In genomic region chr3:52246728-52247454, GRCh38 we compare ENCODE assay signal across 8 cellular contexts. TPM values are rescaled to one million over a fixed set of nuclear protein-coding genes. Genes with fewer than 3 reads are reported as not detected.
A peak's percentile ranks its signal among the peaks of the same experiment; 100 is the strongest.
DNase-seq lines count a peak whose midpoint lies in the region; TF ChIP-seq lines count a peak whose summit lies in the region.

No MANE protein-coding gene starts in this region.

- H3K27me3 ChIP-seq in liver (ENCODE audit: control insufficient read depth in 4 of 4, insufficient read depth in 4 of 4, low read length in 3 of 4) (no peaks in the 10 kb centered on the region), thyroid gland (no peaks in the 10 kb centered on the region), brain microvascular endothelial cell (replicated peaks) (no peaks in the 10 kb centered on the region)

- WGBS in liver = 61% methylated on average over 14 of the region's 14 CpGs
- whole genome bisulfite sequencing in thyroid gland, 2 donors = 85 to 88% methylated on average over 5 to 11 of the region's 14 CpGs

- H3K9me3 ChIP-seq in liver (ENCODE audit: control insufficient read depth in 4 of 4, low read length in 3 of 4) = no peaks in the 10 kb centered on the region
- H3K9me3 ChIP-seq in thyroid gland = no peaks in the 10 kb centered on the region

- peaks cover 0 to 13% (median 4%) of the 10 kb centered on the region in 4 donors for H3K36me3 ChIP-seq in liver (ENCODE audit: control insufficient read depth in 4 of 4, insufficient read depth in 3 of 4, low read depth in 1 of 4, low read length in 3 of 4)
- peaks cover 4 to 7% of the 10 kb centered on the region in 2 donors for H3K36me3 ChIP-seq in thyroid gland
- H3K36me3 ChIP-seq in brain microvascular endothelial cell (replicated peaks) = peaks cover 22% of the 10 kb centered on the region

- H3K27ac ChIP-seq in liver (ENCODE audit: low read depth in 1 of 2, low read length in 2 of 2) (peak overlapping the region; percentile 61 to 76), thyroid gland (peak overlapping the region; percentile 59 to 79 (median 68)), brain microvascular endothelial cell (no peak overlapping the region)

- in situ Hi-C loops in brain microvascular endothelial cell (cut with HindIII; ENCODE audit: low pct_ligation_motif_present, low sequenced_read_pairs) = no loop called here

- no peak overlapping the region for H3K9ac ChIP-seq in liver (ENCODE audit: low read depth in 1 of 2, low read length in 2 of 2)

- H3K4me1 ChIP-seq in liver (ENCODE audit: control insufficient read depth in 4 of 4, insufficient read depth in 4 of 4, low read length in 3 of 4) (peaks cover 3 to 23% (median 14%) of the 10 kb centered on the region in 4 donors), thyroid gland (peaks cover 5 to 36% of the 10 kb centered on the region in 2 donors)

- H3K4me3 ChIP-seq in liver (ENCODE audit: low read depth in 1 of 3, low read length in 3 of 3) (no peak overlapping the region), thyroid gland (replicated peaks in 1 of 3) (no peak overlapping the region), brain microvascular endothelial cell (ENCODE audit: low read depth, low read length) (no peak overlapping the region)

- TF ChIP-seq CTCF in liver (IDR thresholded peaks at IDR 0.05; ENCODE audit: low read depth, low read length, missing input control) = no peak
- TF ChIP-seq CTCF in thyroid gland (IDR thresholded peaks at IDR 0.05) = no peak
- no peak for TF ChIP-seq CTCF in brain microvascular endothelial cell (IDR thresholded peaks at IDR 0.05; ENCODE audit: low read depth, low read length, missing control alignments)

- TF ChIP-seq POLR2A in thyroid gland (IDR thresholded peaks at IDR 0.05) = no peak

- DNase-seq in DMS53 (lab: John Stamatoyannopoulos, UW) (peak; percentile 56), DMS53 treated with DMSO at 0.1 percent for 48 hours (lab: John Stamatoyannopoulos, UW; ENCODE audit: unreplicated experiment) (no peak), thyroid gland (no peak), DMS79 (lab: John Stamatoyannopoulos, UW) (no peak), NCI-H2227 treated with DMSO at 0.1 percent for 48 hours (lab: John Stamatoyannopoulos, UW) (no peak), brain microvascular endothelial cell (no peak)
- peak; percentile 13 for DNase-seq in activated effector memory CD4-positive, alpha-beta T cell treated with Interleukin-2 at 50 U/mL for 16 hours

- intact Hi-C loops in thyroid gland (cut with DNase I) = no loop called here

- TF ChIP-seq RAD21 in liver (IDR thresholded peaks at IDR 0.05) = no peak

TF ChIP-seq in liver, 16 proteins besides CTCF, POLR2A, EP300 and RAD21:
- TF ChIP-seq NR2F2 (IDR thresholded peaks at IDR 0.05) = peak; percentile 42
- TF ChIP-seq YY1 (IDR thresholded peaks at IDR 0.05) = peak; percentile 53
- TF ChIP-seq SP1 (IDR thresholded peaks at IDR 0.05) = no peak
- peak; percentile 67 to 77 for TF ChIP-seq RXRA (IDR thresholded peaks at IDR 0.05)
- TF ChIP-seq HNF4G (IDR thresholded peaks at IDR 0.05) = no peak
- TF ChIP-seq MAX (IDR thresholded peaks at IDR 0.05) = no peak
- TF ChIP-seq ZBTB33 (IDR thresholded peaks at IDR 0.05) = no peak
- no peak for TF ChIP-seq FOXA2 (IDR thresholded peaks at IDR 0.05)
- no peak for TF ChIP-seq EGR1 (IDR thresholded peaks at IDR 0.05; ENCODE audit: low read depth in 2 of 2)
- peak; percentile 65 to 79 for TF ChIP-seq HNF4A (conservative IDR thresholded peaks at IDR 0.05)
- no peak for TF ChIP-seq TAF1 (conservative IDR thresholded peaks at IDR 0.05)
- TF ChIP-seq, protein P1, sequence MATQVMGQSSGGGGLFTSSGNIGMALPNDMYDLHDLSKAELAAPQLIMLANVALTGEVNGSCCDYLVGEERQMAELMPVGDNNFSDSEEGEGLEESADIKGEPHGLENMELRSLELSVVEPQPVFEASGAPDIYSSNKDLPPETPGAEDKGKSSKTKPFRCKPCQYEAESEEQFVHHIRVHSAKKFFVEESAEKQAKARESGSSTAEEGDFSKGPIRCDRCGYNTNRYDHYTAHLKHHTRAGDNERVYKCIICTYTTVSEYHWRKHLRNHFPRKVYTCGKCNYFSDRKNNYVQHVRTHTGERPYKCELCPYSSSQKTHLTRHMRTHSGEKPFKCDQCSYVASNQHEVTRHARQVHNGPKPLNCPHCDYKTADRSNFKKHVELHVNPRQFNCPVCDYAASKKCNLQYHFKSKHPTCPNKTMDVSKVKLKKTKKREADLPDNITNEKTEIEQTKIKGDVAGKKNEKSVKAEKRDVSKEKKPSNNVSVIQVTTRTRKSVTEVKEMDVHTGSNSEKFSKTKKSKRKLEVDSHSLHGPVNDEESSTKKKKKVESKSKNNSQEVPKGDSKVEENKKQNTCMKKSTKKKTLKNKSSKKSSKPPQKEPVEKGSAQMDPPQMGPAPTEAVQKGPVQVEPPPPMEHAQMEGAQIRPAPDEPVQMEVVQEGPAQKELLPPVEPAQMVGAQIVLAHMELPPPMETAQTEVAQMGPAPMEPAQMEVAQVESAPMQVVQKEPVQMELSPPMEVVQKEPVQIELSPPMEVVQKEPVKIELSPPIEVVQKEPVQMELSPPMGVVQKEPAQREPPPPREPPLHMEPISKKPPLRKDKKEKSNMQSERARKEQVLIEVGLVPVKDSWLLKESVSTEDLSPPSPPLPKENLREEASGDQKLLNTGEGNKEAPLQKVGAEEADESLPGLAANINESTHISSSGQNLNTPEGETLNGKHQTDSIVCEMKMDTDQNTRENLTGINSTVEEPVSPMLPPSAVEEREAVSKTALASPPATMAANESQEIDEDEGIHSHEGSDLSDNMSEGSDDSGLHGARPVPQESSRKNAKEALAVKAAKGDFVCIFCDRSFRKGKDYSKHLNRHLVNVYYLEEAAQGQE (IDR thresholded peaks at IDR 0.05) = no peak
- TF ChIP-seq, protein P2, sequence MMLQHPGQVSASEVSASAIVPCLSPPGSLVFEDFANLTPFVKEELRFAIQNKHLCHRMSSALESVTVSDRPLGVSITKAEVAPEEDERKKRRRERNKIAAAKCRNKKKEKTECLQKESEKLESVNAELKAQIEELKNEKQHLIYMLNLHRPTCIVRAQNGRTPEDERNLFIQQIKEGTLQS (IDR thresholded peaks at IDR 0.05) = no peak

RNA-seq across cellular contexts. Expression of gene PPM1M, which starts 1.3 kb away (rescaled TPM):
- total RNA-seq in liver (1 to 10 TPM; 5.5 TPM), thyroid gland (10 to 100 TPM; 15.8 to 22.8 (median 18.0) TPM)
- 1 to 10 TPM; 2.8 to 3.8 TPM for polyA plus RNA-seq in liver

RNA-seq across cellular contexts. Expression of gene TWF2, which starts 7.9 kb away (rescaled TPM):
- 10 to 100 TPM; 12.7 to 26.3 TPM for total RNA-seq in liver
- 10 to 100 TPM; 12.0 to 22.6 TPM for polyA plus RNA-seq in liver
- 10 to 100 TPM; 28.3 to 61.1 (median 50.4) TPM for total RNA-seq in thyroid gland

RNA-seq across cellular contexts. Expression of gene TLR9, which starts 21.4 kb away (rescaled TPM):
- total RNA-seq in liver = not detected
- polyA plus RNA-seq in liver = under 1 TPM in 1 of 2 donors, not detected in 1; 0.02 TPM
- total RNA-seq in thyroid gland = under 1 TPM in 1 of 4 donors, not detected in 3; 0.40 TPM

RNA-seq across cellular contexts. Expression of gene WDR82, which starts 31.6 kb away (rescaled TPM):
- total RNA-seq in liver (10 to 100 TPM; 31.7 to 44.3 TPM), thyroid gland (10 to 100 TPM; 66.4 to 76.4 (median 72.2) TPM)
- 10 to 100 TPM in 1 of 2 donors, 1 to 10 TPM in 1; 4.3 to 19.4 TPM for polyA plus RNA-seq in liver

RNA-seq across cellular contexts. Expression of gene GLYCTK, which starts 40.7 kb away (rescaled TPM):
- total RNA-seq in liver (100 to 1,000 TPM in 1 of 2 donors, 10 to 100 TPM in 1; 67.8 to 224 TPM), thyroid gland (10 to 100 TPM in 3 of 4 donors, 1 to 10 TPM in 1; 8.9 to 20.3 (median 15.3) TPM)
- 100 to 1,000 TPM; 176 to 180 TPM for polyA plus RNA-seq in liver

Comparison
In these comparisons a context has a peak if more than half of its experiments do, and no peak if none do; other contexts are left out.
1. DNase-seq: peak in DMS53 (single experiment) and activated effector memory CD4-positive, alpha-beta T cell treated with Interleukin-2 at 50 U/mL for 16 hours (single experiment); none in DMS53 treated with DMSO at 0.1 percent for 48 hours (single experiment), thyroid gland (0 of 2), DMS79 (single experiment), NCI-H2227 treated with DMSO at 0.1 percent for 48 hours (single experiment) and brain microvascular endothelial cell (single experiment).